In the genomic region with DNA sequence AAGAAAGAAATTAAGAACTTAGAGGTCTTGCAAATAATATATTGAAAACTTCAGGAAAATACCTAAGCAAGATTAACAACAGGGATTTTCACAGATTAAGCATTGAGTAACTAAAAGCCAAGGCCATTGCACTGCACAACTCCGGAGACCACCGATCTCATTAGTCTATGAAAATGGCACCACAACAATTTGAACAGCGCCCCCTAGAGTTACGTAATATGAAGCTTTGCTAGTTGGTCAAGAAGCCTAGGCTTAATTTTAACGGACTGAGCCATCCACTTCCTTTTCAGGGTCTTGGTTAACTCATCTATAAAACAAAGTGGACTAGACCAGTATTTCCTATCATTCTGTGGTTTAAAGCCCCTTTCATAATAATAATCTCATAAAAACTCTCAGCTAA, we compare ENCODE assay signal across 1 cellular context.
TF ChIP-seq lines count a peak whose summit lies in the region.

No MANE protein-coding gene starts in this region.

TF ChIP-seq in GM12878, 131 proteins besides CTCF, POLR2A, EP300 and RAD21:
- TF ChIP-seq RBBP5 (conservative IDR thresholded peaks at IDR 0.05) (no peak), SRF (IDR thresholded peaks at IDR 0.05; ENCODE audit: low read depth in 2 of 2, low read length in 2 of 2) (no peak), RB1 (IDR thresholded peaks at IDR 0.05; ENCODE audit: borderline replicate concordance) (no peak), RUNX3 (IDR thresholded peaks at IDR 0.05; ENCODE audit: low read length) (no peak), NRF1 (conservative IDR thresholded peaks at IDR 0.05; ENCODE audit: low read depth, low read length) (no peak), ZNF384 (IDR thresholded peaks at IDR 0.05; ENCODE audit: borderline replicate concordance, low read depth, low read length) (no peak), NR2C1 (IDR thresholded peaks at IDR 0.05) (no peak), LARP7 (IDR thresholded peaks at IDR 0.05) (no peak), CBX3 (IDR thresholded peaks at IDR 0.05; ENCODE audit: borderline replicate concordance, low read depth) (no peak), STAT1 (conservative IDR thresholded peaks at IDR 0.05) (no peak), GATAD2B (conservative IDR thresholded peaks at IDR 0.05; ENCODE audit: low read depth) (no peak), ZNF207 (IDR thresholded peaks at IDR 0.05; ENCODE audit: borderline replicate concordance) (no peak), POLR2AphosphoS2 (IDR thresholded peaks at IDR 0.05; ENCODE audit: low read depth, low read length) (no peak)
- TF ChIP-seq, protein P1, sequence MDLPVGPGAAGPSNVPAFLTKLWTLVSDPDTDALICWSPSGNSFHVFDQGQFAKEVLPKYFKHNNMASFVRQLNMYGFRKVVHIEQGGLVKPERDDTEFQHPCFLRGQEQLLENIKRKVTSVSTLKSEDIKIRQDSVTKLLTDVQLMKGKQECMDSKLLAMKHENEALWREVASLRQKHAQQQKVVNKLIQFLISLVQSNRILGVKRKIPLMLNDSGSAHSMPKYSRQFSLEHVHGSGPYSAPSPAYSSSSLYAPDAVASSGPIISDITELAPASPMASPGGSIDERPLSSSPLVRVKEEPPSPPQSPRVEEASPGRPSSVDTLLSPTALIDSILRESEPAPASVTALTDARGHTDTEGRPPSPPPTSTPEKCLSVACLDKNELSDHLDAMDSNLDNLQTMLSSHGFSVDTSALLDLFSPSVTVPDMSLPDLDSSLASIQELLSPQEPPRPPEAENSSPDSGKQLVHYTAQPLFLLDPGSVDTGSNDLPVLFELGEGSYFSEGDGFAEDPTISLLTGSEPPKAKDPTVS (IDR thresholded peaks at IDR 0.05; ENCODE audit: low read depth, low read length) = no peak
- TF ChIP-seq, protein P2, sequence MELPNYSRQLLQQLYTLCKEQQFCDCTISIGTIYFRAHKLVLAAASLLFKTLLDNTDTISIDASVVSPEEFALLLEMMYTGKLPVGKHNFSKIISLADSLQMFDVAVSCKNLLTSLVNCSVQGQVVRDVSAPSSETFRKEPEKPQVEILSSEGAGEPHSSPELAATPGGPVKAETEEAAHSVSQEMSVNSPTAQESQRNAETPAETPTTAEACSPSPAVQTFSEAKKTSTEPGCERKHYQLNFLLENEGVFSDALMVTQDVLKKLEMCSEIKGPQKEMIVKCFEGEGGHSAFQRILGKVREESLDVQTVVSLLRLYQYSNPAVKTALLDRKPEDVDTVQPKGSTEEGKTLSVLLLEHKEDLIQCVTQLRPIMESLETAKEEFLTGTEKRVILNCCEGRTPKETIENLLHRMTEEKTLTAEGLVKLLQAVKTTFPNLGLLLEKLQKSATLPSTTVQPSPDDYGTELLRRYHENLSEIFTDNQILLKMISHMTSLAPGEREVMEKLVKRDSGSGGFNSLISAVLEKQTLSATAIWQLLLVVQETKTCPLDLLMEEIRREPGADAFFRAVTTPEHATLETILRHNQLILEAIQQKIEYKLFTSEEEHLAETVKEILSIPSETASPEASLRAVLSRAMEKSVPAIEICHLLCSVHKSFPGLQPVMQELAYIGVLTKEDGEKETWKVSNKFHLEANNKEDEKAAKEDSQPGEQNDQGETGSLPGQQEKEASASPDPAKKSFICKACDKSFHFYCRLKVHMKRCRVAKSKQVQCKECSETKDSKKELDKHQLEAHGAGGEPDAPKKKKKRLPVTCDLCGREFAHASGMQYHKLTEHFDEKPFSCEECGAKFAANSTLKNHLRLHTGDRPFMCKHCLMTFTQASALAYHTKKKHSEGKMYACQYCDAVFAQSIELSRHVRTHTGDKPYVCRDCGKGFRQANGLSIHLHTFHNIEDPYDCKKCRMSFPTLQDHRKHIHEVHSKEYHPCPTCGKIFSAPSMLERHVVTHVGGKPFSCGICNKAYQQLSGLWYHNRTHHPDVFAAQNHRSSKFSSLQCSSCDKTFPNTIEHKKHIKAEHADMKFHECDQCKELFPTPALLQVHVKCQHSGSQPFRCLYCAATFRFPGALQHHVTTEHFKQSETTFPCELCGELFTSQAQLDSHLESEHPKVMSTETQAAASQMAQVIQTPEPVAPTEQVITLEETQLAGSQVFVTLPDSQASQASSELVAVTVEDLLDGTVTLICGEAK (IDR thresholded peaks at IDR 0.05; ENCODE audit: borderline replicate concordance) = no peak
- TF ChIP-seq, protein P3, sequence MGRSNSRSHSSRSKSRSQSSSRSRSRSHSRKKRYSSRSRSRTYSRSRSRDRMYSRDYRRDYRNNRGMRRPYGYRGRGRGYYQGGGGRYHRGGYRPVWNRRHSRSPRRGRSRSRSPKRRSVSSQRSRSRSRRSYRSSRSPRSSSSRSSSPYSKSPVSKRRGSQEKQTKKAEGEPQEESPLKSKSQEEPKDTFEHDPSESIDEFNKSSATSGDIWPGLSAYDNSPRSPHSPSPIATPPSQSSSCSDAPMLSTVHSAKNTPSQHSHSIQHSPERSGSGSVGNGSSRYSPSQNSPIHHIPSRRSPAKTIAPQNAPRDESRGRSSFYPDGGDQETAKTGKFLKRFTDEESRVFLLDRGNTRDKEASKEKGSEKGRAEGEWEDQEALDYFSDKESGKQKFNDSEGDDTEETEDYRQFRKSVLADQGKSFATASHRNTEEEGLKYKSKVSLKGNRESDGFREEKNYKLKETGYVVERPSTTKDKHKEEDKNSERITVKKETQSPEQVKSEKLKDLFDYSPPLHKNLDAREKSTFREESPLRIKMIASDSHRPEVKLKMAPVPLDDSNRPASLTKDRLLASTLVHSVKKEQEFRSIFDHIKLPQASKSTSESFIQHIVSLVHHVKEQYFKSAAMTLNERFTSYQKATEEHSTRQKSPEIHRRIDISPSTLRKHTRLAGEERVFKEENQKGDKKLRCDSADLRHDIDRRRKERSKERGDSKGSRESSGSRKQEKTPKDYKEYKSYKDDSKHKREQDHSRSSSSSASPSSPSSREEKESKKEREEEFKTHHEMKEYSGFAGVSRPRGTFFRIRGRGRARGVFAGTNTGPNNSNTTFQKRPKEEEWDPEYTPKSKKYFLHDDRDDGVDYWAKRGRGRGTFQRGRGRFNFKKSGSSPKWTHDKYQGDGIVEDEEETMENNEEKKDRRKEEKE (IDR thresholded peaks at IDR 0.05) = no peak
- TF ChIP-seq, protein P4, sequence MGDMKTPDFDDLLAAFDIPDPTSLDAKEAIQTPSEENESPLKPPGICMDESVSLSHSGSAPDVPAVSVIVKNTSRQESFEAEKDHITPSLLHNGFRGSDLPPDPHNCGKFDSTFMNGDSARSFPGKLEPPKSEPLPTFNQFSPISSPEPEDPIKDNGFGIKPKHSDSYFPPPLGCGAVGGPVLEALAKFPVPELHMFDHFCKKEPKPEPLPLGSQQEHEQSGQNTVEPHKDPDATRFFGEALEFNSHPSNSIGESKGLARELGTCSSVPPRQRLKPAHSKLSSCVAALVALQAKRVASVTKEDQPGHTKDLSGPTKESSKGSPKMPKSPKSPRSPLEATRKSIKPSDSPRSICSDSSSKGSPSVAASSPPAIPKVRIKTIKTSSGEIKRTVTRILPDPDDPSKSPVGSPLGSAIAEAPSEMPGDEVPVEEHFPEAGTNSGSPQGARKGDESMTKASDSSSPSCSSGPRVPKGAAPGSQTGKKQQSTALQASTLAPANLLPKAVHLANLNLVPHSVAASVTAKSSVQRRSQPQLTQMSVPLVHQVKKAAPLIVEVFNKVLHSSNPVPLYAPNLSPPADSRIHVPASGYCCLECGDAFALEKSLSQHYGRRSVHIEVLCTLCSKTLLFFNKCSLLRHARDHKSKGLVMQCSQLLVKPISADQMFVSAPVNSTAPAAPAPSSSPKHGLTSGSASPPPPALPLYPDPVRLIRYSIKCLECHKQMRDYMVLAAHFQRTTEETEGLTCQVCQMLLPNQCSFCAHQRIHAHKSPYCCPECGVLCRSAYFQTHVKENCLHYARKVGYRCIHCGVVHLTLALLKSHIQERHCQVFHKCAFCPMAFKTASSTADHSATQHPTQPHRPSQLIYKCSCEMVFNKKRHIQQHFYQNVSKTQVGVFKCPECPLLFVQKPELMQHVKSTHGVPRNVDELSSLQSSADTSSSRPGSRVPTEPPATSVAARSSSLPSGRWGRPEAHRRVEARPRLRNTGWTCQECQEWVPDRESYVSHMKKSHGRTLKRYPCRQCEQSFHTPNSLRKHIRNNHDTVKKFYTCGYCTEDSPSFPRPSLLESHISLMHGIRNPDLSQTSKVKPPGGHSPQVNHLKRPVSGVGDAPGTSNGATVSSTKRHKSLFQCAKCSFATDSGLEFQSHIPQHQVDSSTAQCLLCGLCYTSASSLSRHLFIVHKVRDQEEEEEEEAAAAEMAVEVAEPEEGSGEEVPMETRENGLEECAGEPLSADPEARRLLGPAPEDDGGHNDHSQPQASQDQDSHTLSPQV (IDR thresholded peaks at IDR 0.05) = no peak
- TF ChIP-seq, protein P5, sequence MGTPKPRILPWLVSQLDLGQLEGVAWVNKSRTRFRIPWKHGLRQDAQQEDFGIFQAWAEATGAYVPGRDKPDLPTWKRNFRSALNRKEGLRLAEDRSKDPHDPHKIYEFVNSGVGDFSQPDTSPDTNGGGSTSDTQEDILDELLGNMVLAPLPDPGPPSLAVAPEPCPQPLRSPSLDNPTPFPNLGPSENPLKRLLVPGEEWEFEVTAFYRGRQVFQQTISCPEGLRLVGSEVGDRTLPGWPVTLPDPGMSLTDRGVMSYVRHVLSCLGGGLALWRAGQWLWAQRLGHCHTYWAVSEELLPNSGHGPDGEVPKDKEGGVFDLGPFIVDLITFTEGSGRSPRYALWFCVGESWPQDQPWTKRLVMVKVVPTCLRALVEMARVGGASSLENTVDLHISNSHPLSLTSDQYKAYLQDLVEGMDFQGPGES (IDR thresholded peaks at IDR 0.05) = no peak
- TF ChIP-seq, protein P6, sequence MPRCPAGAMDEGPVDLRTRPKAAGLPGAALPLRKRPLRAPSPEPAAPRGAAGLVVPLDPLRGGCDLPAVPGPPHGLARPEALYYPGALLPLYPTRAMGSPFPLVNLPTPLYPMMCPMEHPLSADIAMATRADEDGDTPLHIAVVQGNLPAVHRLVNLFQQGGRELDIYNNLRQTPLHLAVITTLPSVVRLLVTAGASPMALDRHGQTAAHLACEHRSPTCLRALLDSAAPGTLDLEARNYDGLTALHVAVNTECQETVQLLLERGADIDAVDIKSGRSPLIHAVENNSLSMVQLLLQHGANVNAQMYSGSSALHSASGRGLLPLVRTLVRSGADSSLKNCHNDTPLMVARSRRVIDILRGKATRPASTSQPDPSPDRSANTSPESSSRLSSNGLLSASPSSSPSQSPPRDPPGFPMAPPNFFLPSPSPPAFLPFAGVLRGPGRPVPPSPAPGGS (IDR thresholded peaks at IDR 0.05; ENCODE audit: borderline replicate concordance, insufficient read depth, low read depth, low read length, poor library complexity, severe bottlenecking) = no peak
